In the genomic region with DNA sequence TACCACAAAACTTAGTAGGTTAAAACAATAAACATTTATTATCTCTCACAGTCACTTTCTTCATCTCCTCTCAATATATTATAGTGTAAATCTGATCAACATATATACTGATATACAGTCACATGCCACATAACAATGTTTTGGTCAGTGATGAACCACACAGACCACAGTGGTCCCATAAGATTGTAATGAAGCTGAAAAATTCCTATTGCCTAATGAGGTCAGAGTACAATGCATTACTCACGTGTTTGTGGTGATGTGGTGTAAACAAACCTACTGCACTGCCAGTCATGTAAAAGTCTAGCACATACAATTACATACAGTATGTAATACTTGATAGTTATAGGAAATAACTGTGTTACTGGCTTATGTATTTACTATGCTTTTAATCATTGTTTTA, we compare ENCODE assay signal across 23 cellular contexts. TPM values are rescaled to one million over a fixed set of nuclear protein-coding genes. Genes with fewer than 3 reads are reported as not detected.
DNase-seq lines count a peak whose midpoint lies in the region; ATAC-seq and TF ChIP-seq lines count a peak whose summit lies in the region.
"Had no signal": no experiment of that assay in that cellular context is flagged by ENCODE, and none has a peak within 500 bp of the region (broad histone marks: within the 10 kb centered on the region; RNA-seq: fewer than 3 reads in every experiment).

No MANE protein-coding gene starts in this region.

- H3K36me3 Mint-ChIP-seq in stimulated activated effector memory CD8-positive, alpha-beta T cell treated with anti-CD3 and anti-CD28 coated beads, Interleukin-12 subunit alpha, Interleukin-12 subunit beta, amount 100 ng/mL, for 72 hours = no peaks in the 10 kb centered on the region
- H3K36me3 Mint-ChIP-seq: naive thymus-derived CD4-positive, alpha-beta T cell had no signal

- H3K9me3 Mint-ChIP-seq in stimulated activated effector memory CD8-positive, alpha-beta T cell treated with anti-CD3 and anti-CD28 coated beads, Interleukin-12 subunit alpha, Interleukin-12 subunit beta, amount 100 ng/mL, for 72 hours = no peaks in the 10 kb centered on the region
- H3K9me3 Mint-ChIP-seq: central memory CD8-positive, alpha-beta T cell had no signal

- H3K4me1 Mint-ChIP-seq in stimulated activated effector memory CD8-positive, alpha-beta T cell treated with anti-CD3 and anti-CD28 coated beads, Interleukin-12 subunit alpha, Interleukin-12 subunit beta, amount 100 ng/mL, for 72 hours = no peaks in the 10 kb centered on the region
- H3K4me1 Mint-ChIP-seq: central memory CD8-positive, alpha-beta T cell; naive thymus-derived CD4-positive, alpha-beta T cell had no signal

- H3K27ac Mint-ChIP-seq in stimulated activated effector memory CD8-positive, alpha-beta T cell treated with anti-CD3 and anti-CD28 coated beads, Interleukin-12 subunit alpha, Interleukin-12 subunit beta, amount 100 ng/mL, for 72 hours = no peak overlapping the region
- H3K27ac Mint-ChIP-seq: naive thymus-derived CD4-positive, alpha-beta T cell had no signal

- no peak for ATAC-seq in GM21447 (IDR thresholded peaks at IDR 0.05; ENCODE audit: unreplicated experiment)
- no peak for ATAC-seq in stimulated activated effector memory CD8-positive, alpha-beta T cell treated with anti-CD3 and anti-CD28 coated beads, Interleukin-12 subunit alpha, Interleukin-12 subunit beta, amount 100 ng/mL, for 72 hours
- ATAC-seq: GM12878; naive thymus-derived CD4-positive, alpha-beta T cell; pancreas had no signal

- peak; percentile 79 for DNase-seq in AG10803 (ENCODE audit: low read depth)
- peak; percentile 81 for DNase-seq in LHCN-M2 (ENCODE audit: low read depth)
- peak; percentile 64 for DNase-seq in astrocyte of the hippocampus (ENCODE audit: low read depth, low spot score)
- DNase-seq in foreskin fibroblast = peak; percentile 32 to 52
- DNase-seq in activated T-cell treated with anti-CD3 and anti-CD28 coated beads, Interleukin-2, amount 50 U/mL, for 48 hours = no peak
- DNase-seq in stimulated activated effector memory CD8-positive, alpha-beta T cell treated with anti-CD3 and anti-CD28 coated beads, Interleukin-12 subunit alpha, Interleukin-12 subunit beta, amount 100 ng/mL, for 72 hours (ENCODE audit: low spot score in 2 of 2) = no peak
- DNase-seq in dedifferentiated amniotic fluid mesenchymal stem cell (ENCODE audit: extremely low spot score) = no peak
- DNase-seq: activated CD4-positive, alpha-beta T cell treated with anti-CD3 and anti-CD28 coated beads, Interleukin-2, amount 50 U/mL, for 1 hour; activated CD8-positive, alpha-beta memory T cell treated with anti-CD3 and anti-CD28 coated beads, Interleukin-2, amount 50 U/mL, for 4 hours; activated effector memory CD4-positive, alpha-beta T cell treated with anti-CD3 and anti-CD28 coated beads, Interleukin-2, amount 50 U/mL, for 16 hours; effector CD8-positive, alpha-beta T cell; GF-D8; KG1; kidney; naive thymus-derived CD4-positive, alpha-beta T cell; NCI-H510A treated with DMSO at 0.1 percent for 48 hours; pancreas; SHP77 had no signal

- TF ChIP-seq CTCF in AG10803 (conservative IDR thresholded peaks at IDR 0.05; ENCODE audit: low read length) = no peak
- no peak for TF ChIP-seq CTCF in foreskin fibroblast (IDR thresholded peaks at IDR 0.05; ENCODE audit: low read depth, low read length)

- H3K4me3 ChIP-seq in AG10803 (ENCODE audit: low read length) = no peak overlapping the region
- H3K4me3 ChIP-seq in foreskin fibroblast (ENCODE audit: low read depth in 1 of 2, low read length in 2 of 2) = no peak overlapping the region
- H3K4me3 ChIP-seq: BLaER1, GM12878, hepatocyte, pancreas had no signal

- H3K4me3 Mint-ChIP-seq in stimulated activated effector memory CD8-positive, alpha-beta T cell treated with anti-CD3 and anti-CD28 coated beads, Interleukin-12 subunit alpha, Interleukin-12 subunit beta, amount 100 ng/mL, for 72 hours = no peak overlapping the region
- H3K4me3 Mint-ChIP-seq: central memory CD8-positive, alpha-beta T cell; naive thymus-derived CD4-positive, alpha-beta T cell had no signal

RNA-seq across cellular contexts. Expression of a gene that starts 30.1 kb away (rescaled TPM):
- 583 and 771 TPM in 2 replicates for total RNA-seq in LHCN-M2 (2014; rRNA removed)
- polyA plus RNA-seq in LHCN-M2 (2012) = 549 TPM
- total RNA-seq: GM12878 had no signal
- polyA plus RNA-seq: naive thymus-derived CD4-positive, alpha-beta T cell had no signal

Comparison
In these comparisons a context has a peak if more than half of its experiments do, and no peak if none do; other contexts are left out.
1. DNase-seq: peak in AG10803 (single experiment), LHCN-M2 (single experiment), astrocyte of the hippocampus (single experiment) and foreskin fibroblast (2 of 2); none in activated T-cell treated with anti-CD3 and anti-CD28 coated beads, Interleukin-2, amount 50 U/mL, for 48 hours (0 of 2), stimulated activated effector memory CD8-positive, alpha-beta T cell treated with anti-CD3 and anti-CD28 coated beads, Interleukin-12 subunit alpha, Interleukin-12 subunit beta, amount 100 ng/mL, for 72 hours (0 of 2) and dedifferentiated amniotic fluid mesenchymal stem cell (single experiment).